In genomic region chr4:123529278-123529568, GRCh38 we compare ENCODE assay signal across 1 cellular context.
A peak's percentile ranks its signal among the peaks of the same experiment; 100 is the strongest.
TF ChIP-seq lines count a peak whose summit lies in the region.

No MANE protein-coding gene starts in this region.

TF ChIP-seq in HepG2, 621 proteins besides CTCF, POLR2A, EP300 and RAD21 (continued from another document):
- 0 out of 2 replicates have a peak, but pooled peaks have one; percentile 0 for TF ChIP-seq MED1 (CRISPR knock-in tag; IDR thresholded peaks at IDR 0.05)
- TF ChIP-seq ZNF549 (CRISPR knock-in tag; IDR thresholded peaks at IDR 0.05): no peak
- TF ChIP-seq, protein P1, sequence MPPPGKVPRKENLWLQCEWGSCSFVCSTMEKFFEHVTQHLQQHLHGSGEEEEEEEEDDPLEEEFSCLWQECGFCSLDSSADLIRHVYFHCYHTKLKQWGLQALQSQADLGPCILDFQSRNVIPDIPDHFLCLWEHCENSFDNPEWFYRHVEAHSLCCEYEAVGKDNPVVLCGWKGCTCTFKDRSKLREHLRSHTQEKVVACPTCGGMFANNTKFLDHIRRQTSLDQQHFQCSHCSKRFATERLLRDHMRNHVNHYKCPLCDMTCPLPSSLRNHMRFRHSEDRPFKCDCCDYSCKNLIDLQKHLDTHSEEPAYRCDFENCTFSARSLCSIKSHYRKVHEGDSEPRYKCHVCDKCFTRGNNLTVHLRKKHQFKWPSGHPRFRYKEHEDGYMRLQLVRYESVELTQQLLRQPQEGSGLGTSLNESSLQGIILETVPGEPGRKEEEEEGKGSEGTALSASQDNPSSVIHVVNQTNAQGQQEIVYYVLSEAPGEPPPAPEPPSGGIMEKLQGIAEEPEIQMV (CRISPR knock-in tag; IDR thresholded peaks at IDR 0.05; ENCODE audit: low read depth): no peak
- TF ChIP-seq SAP130 (CRISPR knock-in tag; IDR thresholded peaks at IDR 0.05; ENCODE audit: low read depth): 0 out of 2 replicates have a peak, but pooled peaks have one; percentile 1
- TF ChIP-seq ZUFSP (CRISPR knock-in tag; IDR thresholded peaks at IDR 0.05; ENCODE audit: borderline replicate concordance): no peak
- TF ChIP-seq NCOA1 (CRISPR knock-in tag; IDR thresholded peaks at IDR 0.05): peak; percentile 60; the same call in 1 of the 2 replicates
- no peak for TF ChIP-seq PAWR (CRISPR knock-in tag; IDR thresholded peaks at IDR 0.05; ENCODE audit: borderline replicate concordance)
- no peak for TF ChIP-seq EEA1 (CRISPR knock-in tag; IDR thresholded peaks at IDR 0.05; ENCODE audit: borderline replicate concordance)
- TF ChIP-seq, protein P2, sequence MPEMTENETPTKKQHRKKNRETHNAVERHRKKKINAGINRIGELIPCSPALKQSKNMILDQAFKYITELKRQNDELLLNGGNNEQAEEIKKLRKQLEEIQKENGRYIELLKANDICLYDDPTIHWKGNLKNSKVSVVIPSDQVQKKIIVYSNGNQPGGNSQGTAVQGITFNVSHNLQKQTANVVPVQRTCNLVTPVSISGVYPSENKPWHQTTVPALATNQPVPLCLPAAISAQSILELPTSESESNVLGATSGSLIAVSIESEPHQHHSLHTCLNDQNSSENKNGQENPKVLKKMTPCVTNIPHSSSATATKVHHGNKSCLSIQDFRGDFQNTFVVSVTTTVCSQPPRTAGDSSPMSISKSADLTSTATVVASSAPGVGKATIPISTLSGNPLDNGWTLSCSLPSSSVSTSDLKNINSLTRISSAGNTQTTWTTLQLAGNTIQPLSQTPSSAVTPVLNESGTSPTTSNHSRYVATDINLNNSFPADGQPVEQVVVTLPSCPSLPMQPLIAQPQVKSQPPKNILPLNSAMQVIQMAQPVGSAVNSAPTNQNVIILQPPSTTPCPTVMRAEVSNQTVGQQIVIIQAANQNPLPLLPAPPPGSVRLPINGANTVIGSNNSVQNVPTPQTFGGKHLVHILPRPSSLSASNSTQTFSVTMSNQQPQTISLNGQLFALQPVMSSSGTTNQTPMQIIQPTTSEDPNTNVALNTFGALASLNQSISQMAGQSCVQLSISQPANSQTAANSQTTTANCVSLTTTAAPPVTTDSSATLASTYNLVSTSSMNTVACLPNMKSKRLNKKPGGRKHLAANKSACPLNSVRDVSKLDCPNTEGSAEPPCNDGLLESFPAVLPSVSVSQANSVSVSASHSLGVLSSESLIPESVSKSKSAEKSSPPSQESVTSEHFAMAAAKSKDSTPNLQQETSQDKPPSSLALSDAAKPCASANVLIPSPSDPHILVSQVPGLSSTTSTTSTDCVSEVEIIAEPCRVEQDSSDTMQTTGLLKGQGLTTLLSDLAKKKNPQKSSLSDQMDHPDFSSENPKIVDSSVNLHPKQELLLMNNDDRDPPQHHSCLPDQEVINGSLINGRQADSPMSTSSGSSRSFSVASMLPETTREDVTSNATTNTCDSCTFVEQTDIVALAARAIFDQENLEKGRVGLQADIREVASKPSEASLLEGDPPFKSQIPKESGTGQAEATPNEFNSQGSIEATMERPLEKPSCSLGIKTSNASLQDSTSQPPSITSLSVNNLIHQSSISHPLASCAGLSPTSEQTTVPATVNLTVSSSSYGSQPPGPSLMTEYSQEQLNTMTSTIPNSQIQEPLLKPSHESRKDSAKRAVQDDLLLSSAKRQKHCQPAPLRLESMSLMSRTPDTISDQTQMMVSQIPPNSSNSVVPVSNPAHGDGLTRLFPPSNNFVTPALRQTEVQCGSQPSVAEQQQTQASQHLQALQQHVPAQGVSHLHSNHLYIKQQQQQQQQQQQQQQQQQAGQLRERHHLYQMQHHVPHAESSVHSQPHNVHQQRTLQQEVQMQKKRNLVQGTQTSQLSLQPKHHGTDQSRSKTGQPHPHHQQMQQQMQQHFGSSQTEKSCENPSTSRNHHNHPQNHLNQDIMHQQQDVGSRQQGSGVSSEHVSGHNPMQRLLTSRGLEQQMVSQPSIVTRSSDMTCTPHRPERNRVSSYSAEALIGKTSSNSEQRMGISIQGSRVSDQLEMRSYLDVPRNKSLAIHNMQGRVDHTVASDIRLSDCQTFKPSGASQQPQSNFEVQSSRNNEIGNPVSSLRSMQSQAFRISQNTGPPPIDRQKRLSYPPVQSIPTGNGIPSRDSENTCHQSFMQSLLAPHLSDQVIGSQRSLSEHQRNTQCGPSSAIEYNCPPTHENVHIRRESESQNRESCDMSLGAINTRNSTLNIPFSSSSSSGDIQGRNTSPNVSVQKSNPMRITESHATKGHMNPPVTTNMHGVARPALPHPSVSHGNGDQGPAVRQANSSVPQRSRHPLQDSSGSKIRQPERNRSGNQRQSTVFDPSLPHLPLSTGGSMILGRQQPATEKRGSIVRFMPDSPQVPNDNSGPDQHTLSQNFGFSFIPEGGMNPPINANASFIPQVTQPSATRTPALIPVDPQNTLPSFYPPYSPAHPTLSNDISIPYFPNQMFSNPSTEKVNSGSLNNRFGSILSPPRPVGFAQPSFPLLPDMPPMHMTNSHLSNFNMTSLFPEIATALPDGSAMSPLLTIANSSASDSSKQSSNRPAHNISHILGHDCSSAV (CRISPR knock-in tag; IDR thresholded peaks at IDR 0.05; ENCODE audit: borderline replicate concordance): no peak
- TF ChIP-seq CEBPB (IDR thresholded peaks at IDR 0.05; ENCODE audit: borderline replicate concordance, low read depth, low read length): no peak
- no peak for TF ChIP-seq ZBTB8A (CRISPR knock-in tag; IDR thresholded peaks at IDR 0.05; ENCODE audit: borderline replicate concordance, low read depth)
- no peak for TF ChIP-seq CENPT (CRISPR knock-in tag; IDR thresholded peaks at IDR 0.05; ENCODE audit: low read depth)
- TF ChIP-seq ZFP36L1 (CRISPR knock-in tag; IDR thresholded peaks at IDR 0.05): 0 out of 2 replicates have a peak, but pooled peaks have one; percentile 39
- no peak for TF ChIP-seq REXO4 (CRISPR knock-in tag; IDR thresholded peaks at IDR 0.05; ENCODE audit: borderline replicate concordance)
- no peak for TF ChIP-seq ZNF660 (CRISPR knock-in tag; IDR thresholded peaks at IDR 0.05; ENCODE audit: borderline replicate concordance, low read depth)
- 0 out of 2 replicates have a peak, but pooled peaks have one; percentile 7 for TF ChIP-seq ERF (CRISPR knock-in tag; IDR thresholded peaks at IDR 0.05)
- no peak for TF ChIP-seq ZFP62 (CRISPR knock-in tag; IDR thresholded peaks at IDR 0.05)
- TF ChIP-seq ZNF138 (CRISPR knock-in tag; IDR thresholded peaks at IDR 0.05; ENCODE audit: low read depth): no peak
- TF ChIP-seq, protein P3, sequence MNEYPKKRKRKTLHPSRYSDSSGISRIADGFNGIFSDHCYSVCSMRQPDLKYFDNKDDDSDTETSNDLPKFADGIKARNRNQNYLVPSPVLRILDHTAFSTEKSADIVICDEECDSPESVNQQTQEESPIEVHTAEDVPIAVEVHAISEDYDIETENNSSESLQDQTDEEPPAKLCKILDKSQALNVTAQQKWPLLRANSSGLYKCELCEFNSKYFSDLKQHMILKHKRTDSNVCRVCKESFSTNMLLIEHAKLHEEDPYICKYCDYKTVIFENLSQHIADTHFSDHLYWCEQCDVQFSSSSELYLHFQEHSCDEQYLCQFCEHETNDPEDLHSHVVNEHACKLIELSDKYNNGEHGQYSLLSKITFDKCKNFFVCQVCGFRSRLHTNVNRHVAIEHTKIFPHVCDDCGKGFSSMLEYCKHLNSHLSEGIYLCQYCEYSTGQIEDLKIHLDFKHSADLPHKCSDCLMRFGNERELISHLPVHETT (CRISPR knock-in tag; conservative IDR thresholded peaks at IDR 0.05): no peak
- no peak for TF ChIP-seq MED8 (CRISPR knock-in tag; IDR thresholded peaks at IDR 0.05; ENCODE audit: insufficient replicate concordance)
- TF ChIP-seq ZBTB38 (CRISPR knock-in tag; IDR thresholded peaks at IDR 0.05): no peak
